ENCODE assay signal across 18 cellular contexts in genomic region chr9:128836509-128837145, GRCh38. TPM values are rescaled to one million over a fixed set of nuclear protein-coding genes. Genes with fewer than 3 reads are reported as not detected.
DNase-seq lines count a peak whose midpoint lies in the region; ATAC-seq and TF ChIP-seq lines count a peak whose summit lies in the region.
"Had no signal": no experiment of that assay in that cellular context is flagged by ENCODE, and none has a peak within 500 bp of the region (broad histone marks: within the 10 kb centered on the region; RNA-seq: fewer than 3 reads in every experiment).

No MANE protein-coding gene starts in this region.

- no peak overlapping the region for H3K9ac ChIP-seq in liver (ENCODE audit: low read depth in 1 of 2, low read length in 2 of 2)
- H3K9ac ChIP-seq: BLaER1, KMS-11 had no signal

- H3K9me3 ChIP-seq in T-helper 17 cell (ENCODE audit: control insufficient read depth, low read length, poor library complexity, severe bottlenecking) (no peaks in the 10 kb centered on the region), liver (ENCODE audit: control insufficient read depth in 4 of 4, low read length in 3 of 4) (no peaks in the 10 kb centered on the region)
- H3K9me3 ChIP-seq: A549, BLaER1, Caco-2 had no signal

- peaks cover 0 to 13% (median 6%) of the 10 kb centered on the region in 4 donors for H3K36me3 ChIP-seq in liver (ENCODE audit: control insufficient read depth in 4 of 4, insufficient read depth in 3 of 4, low read depth in 1 of 4, low read length in 3 of 4)

- H3K27me3 Mint-ChIP-seq in T-helper 17 cell, result no peaks in the 10 kb centered on the region
- H3K27me3 Mint-ChIP-seq: CD8-positive, alpha-beta memory T cell had no signal

- peak overlapping the region; percentile 21 for H3K27ac Mint-ChIP-seq in T-helper 17 cell
- H3K27ac Mint-ChIP-seq: H9 had no signal

- H3K4me3 Mint-ChIP-seq in T-helper 17 cell, result no peak overlapping the region
- H3K4me3 Mint-ChIP-seq: CD8-positive, alpha-beta memory T cell; H9 had no signal

- peak; percentile 4 for DNase-seq in AG20443 (ENCODE audit: low spot score)
- DNase-seq in GM10266 (ENCODE audit: extremely low spot score), result peak; percentile 2
- no peak for DNase-seq in T-helper 17 cell
- DNase-seq in NCI-H774 (lab: John Stamatoyannopoulos, UW), result no peak
- no peak for DNase-seq in HUDEP-2 (lab: John Stamatoyannopoulos, UW; ENCODE audit: unreplicated experiment in 76 of 76)
- no peak for DNase-seq in HT-29 (ENCODE audit: low spot score)
- DNase-seq: AML-193; Caco-2; CD8-positive, alpha-beta memory T cell; DMS53; GF-D8; GOT3; H9 had no signal

- H3K27ac ChIP-seq in liver (ENCODE audit: low read depth in 1 of 2, low read length in 2 of 2), result no peak overlapping the region
- H3K27ac ChIP-seq: A549, BLaER1, KMS-11 had no signal

- ATAC-seq in T-helper 17 cell, result no peak
- ATAC-seq in HG03108 (IDR thresholded peaks at IDR 0.05; ENCODE audit: unreplicated experiment), result no peak
- ATAC-seq: A549 had no signal

- H3K4me1 Mint-ChIP-seq in T-helper 17 cell, result no peaks in the 10 kb centered on the region
- H3K4me1 Mint-ChIP-seq: CD8-positive, alpha-beta memory T cell; H9 had no signal

- WGBS in liver, result 84% methylated on average over 14 of the region's 14 CpGs

- TF ChIP-seq RAD21 in liver (IDR thresholded peaks at IDR 0.05), result no peak

- no peaks in the 10 kb centered on the region for H3K27me3 ChIP-seq in liver (ENCODE audit: control insufficient read depth in 4 of 4, insufficient read depth in 4 of 4, low read length in 3 of 4)
- H3K27me3 ChIP-seq: BLaER1 had no signal

- peaks cover 0 to 6% (median 1%) of the 10 kb centered on the region in 4 donors for H3K4me1 ChIP-seq in liver (ENCODE audit: control insufficient read depth in 4 of 4, insufficient read depth in 4 of 4, low read length in 3 of 4)
- H3K4me1 ChIP-seq: A549 had no signal

- TF ChIP-seq CTCF in GM10266 (IDR thresholded peaks at IDR 0.05; ENCODE audit: control insufficient read depth, insufficient read depth, low read depth, missing control alignments) (no peak), liver (IDR thresholded peaks at IDR 0.05; ENCODE audit: low read depth, low read length, missing input control) (no peak)

- H3K4me3 ChIP-seq in liver (ENCODE audit: low read depth in 1 of 3, low read length in 3 of 3), result no peak overlapping the region
- H3K4me3 ChIP-seq: A549, BLaER1 had no signal

- H3K36me3 Mint-ChIP-seq in T-helper 17 cell (ENCODE audit: low read depth), result peaks cover 3% of the 10 kb centered on the region

TF ChIP-seq in liver, 16 proteins besides CTCF, POLR2A, EP300 and RAD21:
- TF ChIP-seq FOXA1 (IDR thresholded peaks at IDR 0.05) (no peak), FOXA2 (IDR thresholded peaks at IDR 0.05) (no peak), RXRA (IDR thresholded peaks at IDR 0.05) (peak; percentile 25 to 33), SP1 (IDR thresholded peaks at IDR 0.05) (no peak), HNF4A (conservative IDR thresholded peaks at IDR 0.05) (peak; percentile 50 to 53), NR2F2 (IDR thresholded peaks at IDR 0.05) (no peak)
- TF ChIP-seq, protein P1, sequence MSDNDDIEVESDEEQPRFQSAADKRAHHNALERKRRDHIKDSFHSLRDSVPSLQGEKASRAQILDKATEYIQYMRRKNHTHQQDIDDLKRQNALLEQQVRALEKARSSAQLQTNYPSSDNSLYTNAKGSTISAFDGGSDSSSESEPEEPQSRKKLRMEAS (IDR thresholded peaks at IDR 0.05), result no peak
- TF ChIP-seq, protein P2, sequence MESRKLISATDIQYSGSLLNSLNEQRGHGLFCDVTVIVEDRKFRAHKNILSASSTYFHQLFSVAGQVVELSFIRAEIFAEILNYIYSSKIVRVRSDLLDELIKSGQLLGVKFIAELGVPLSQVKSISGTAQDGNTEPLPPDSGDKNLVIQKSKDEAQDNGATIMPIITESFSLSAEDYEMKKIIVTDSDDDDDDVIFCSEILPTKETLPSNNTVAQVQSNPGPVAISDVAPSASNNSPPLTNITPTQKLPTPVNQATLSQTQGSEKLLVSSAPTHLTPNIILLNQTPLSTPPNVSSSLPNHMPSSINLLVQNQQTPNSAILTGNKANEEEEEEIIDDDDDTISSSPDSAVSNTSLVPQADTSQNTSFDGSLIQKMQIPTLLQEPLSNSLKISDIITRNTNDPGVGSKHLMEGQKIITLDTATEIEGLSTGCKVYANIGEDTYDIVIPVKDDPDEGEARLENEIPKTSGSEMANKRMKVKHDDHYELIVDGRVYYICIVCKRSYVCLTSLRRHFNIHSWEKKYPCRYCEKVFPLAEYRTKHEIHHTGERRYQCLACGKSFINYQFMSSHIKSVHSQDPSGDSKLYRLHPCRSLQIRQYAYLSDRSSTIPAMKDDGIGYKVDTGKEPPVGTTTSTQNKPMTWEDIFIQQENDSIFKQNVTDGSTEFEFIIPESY (IDR thresholded peaks at IDR 0.05), result no peak

RNA-seq across cellular contexts. Expression of gene SPOUT1, which starts 7.0 kb away (rescaled TPM):
- 10 to 100 TPM; 33.7 to 48.1 TPM for total RNA-seq in T-helper 17 cell
- total RNA-seq in liver, result 10 to 100 TPM in 1 of 2 donors, 1 to 10 TPM in 1; 9.0 to 13.7 TPM
- 10 to 100 TPM; 15.3 to 30.1 TPM for polyA plus RNA-seq in liver
- 97.6 and 121 TPM in 2 replicates for total RNA-seq in HT-29 (2014; rRNA removed; shearing (Covaris generic))

RNA-seq across cellular contexts. Expression of gene ENDOG, which starts 18.3 kb away (rescaled TPM):
- 1 to 10 TPM; 7.7 to 7.8 TPM for total RNA-seq in T-helper 17 cell
- 10 to 100 TPM; 11.3 to 17.9 TPM for total RNA-seq in liver
- polyA plus RNA-seq in liver, result 10 to 100 TPM; 12.2 to 25.0 TPM
- total RNA-seq in HT-29 (2014; rRNA removed; shearing (Covaris generic)), result 52.1 and 70.8 TPM in 2 replicates

RNA-seq across cellular contexts. Expression of gene KYAT1, which starts 45.1 kb away (rescaled TPM):
- total RNA-seq in T-helper 17 cell, result 1 to 10 TPM; 4.8 to 5.7 TPM
- 1 to 10 TPM; 6.9 to 8.1 TPM for total RNA-seq in liver
- 1 to 10 TPM; 3.8 to 8.0 TPM for polyA plus RNA-seq in liver
- total RNA-seq in HT-29 (2014; rRNA removed; shearing (Covaris generic)), result 10.4 and 11.8 TPM in 2 replicates

RNA-seq across cellular contexts. Expression of gene LRRC8A, which starts 45.3 kb away (rescaled TPM):
- total RNA-seq in T-helper 17 cell, result 10 to 100 TPM; 28.9 to 30.3 TPM
- 10 to 100 TPM; 15.8 to 22.8 TPM for total RNA-seq in liver
- polyA plus RNA-seq in liver, result 10 to 100 TPM; 14.6 to 19.9 TPM
- 39.5 and 43.2 TPM in 2 replicates for total RNA-seq in HT-29 (2014; rRNA removed; shearing (Covaris generic))

RNA-seq across cellular contexts. Expression of gene TBC1D13, which starts 49.6 kb away (rescaled TPM):
- 10 to 100 TPM; 21.6 to 30.8 TPM for total RNA-seq in T-helper 17 cell
- total RNA-seq in liver, result 10 to 100 TPM in 1 of 2 donors, 1 to 10 TPM in 1; 6.3 to 11.7 TPM
- polyA plus RNA-seq in liver, result 1 to 10 TPM; 7.4 to 8.6 TPM
- 24.0 and 25.4 TPM in 2 replicates for total RNA-seq in HT-29 (2014; rRNA removed; shearing (Covaris generic))

Comparison
In these comparisons a context has a peak if more than half of its experiments do, and no peak if none do; other contexts are left out.
1. DNase-seq: peak in AG20443 (single experiment) and GM10266 (single experiment); none in T-helper 17 cell (0 of 3), NCI-H774 (single experiment), HUDEP-2 (0 of 76) and HT-29 (single experiment).